In genomic region chr17:76550712-76551615, GRCh38 we compare ENCODE assay signal across 9 cellular contexts. TPM values are rescaled to one million over a fixed set of nuclear protein-coding genes. Genes with fewer than 3 reads are reported as not detected.
DNase-seq lines count a peak whose midpoint lies in the region; ATAC-seq and TF ChIP-seq lines count a peak whose summit lies in the region.
"Had no signal": no experiment of that assay in that cellular context is flagged by ENCODE, and none has a peak within 500 bp of the region (broad histone marks: within the 10 kb centered on the region; RNA-seq: fewer than 3 reads in every experiment).

No MANE protein-coding gene starts in this region.

- no peak for TF ChIP-seq CTCF in upper lobe of left lung (IDR thresholded peaks at IDR 0.05)

- peak overlapping the region; percentile 25 for H3K27ac Mint-ChIP-seq in activated naive CD8-positive, alpha-beta T cell
- no peak overlapping the region for H3K27ac Mint-ChIP-seq in activated naive CD8-positive, alpha-beta T cell treated with anti-CD3 and anti-CD28 coated beads for 36 hours
- peak overlapping the region; percentile 3 for H3K27ac Mint-ChIP-seq in activated CD8-positive, alpha-beta T cell treated with anti-CD3 and anti-CD28 coated beads, Interleukin-2, amount 10 ng/mL, durations not matched to agents 7 days and 5 days

- H3K27me3 Mint-ChIP-seq in activated naive CD8-positive, alpha-beta T cell = no peaks in the 10 kb centered on the region
- H3K27me3 Mint-ChIP-seq in activated naive CD8-positive, alpha-beta T cell treated with anti-CD3 and anti-CD28 coated beads for 36 hours = no peaks in the 10 kb centered on the region
- no peaks in the 10 kb centered on the region for H3K27me3 Mint-ChIP-seq in activated CD8-positive, alpha-beta T cell treated with anti-CD3 and anti-CD28 coated beads, Interleukin-2, amount 10 ng/mL, durations not matched to agents 7 days and 5 days (ENCODE audit: low read depth)

- no peak for DNase-seq in activated naive CD8-positive, alpha-beta T cell treated with anti-CD3 and anti-CD28 coated beads for 36 hours
- no peak for DNase-seq in activated CD8-positive, alpha-beta T cell treated with anti-CD3 and anti-CD28 coated beads, Interleukin-2, amount 10 ng/mL, durations not matched to agents 7 days and 5 days
- DNase-seq in left colon = no peak
- DNase-seq in upper lobe of left lung = peak in 1 of 2 donors; percentile 68
- DNase-seq in NCI-H345 treated with DMSO at 0.1 percent for 48 hours (lab: John Stamatoyannopoulos, UW; ENCODE audit: unreplicated experiment) = no peak
- DNase-seq in 8988T = no peak
- DNase-seq in retina = no peak
- DNase-seq: substantia nigra had no signal

- no peaks in the 10 kb centered on the region for H3K9me3 ChIP-seq in upper lobe of left lung

- 30 to 43% methylated on average over 15 of the region's 15 CpGs for WGBS in upper lobe of left lung, 2 donors

- H3K27me3 ChIP-seq in upper lobe of left lung = no peaks in the 10 kb centered on the region

- no peak overlapping the region for H3K4me3 Mint-ChIP-seq in activated naive CD8-positive, alpha-beta T cell
- H3K4me3 Mint-ChIP-seq in activated naive CD8-positive, alpha-beta T cell treated with anti-CD3 and anti-CD28 coated beads for 36 hours = no peak overlapping the region
- no peak overlapping the region for H3K4me3 Mint-ChIP-seq in activated CD8-positive, alpha-beta T cell treated with anti-CD3 and anti-CD28 coated beads, Interleukin-2, amount 10 ng/mL, durations not matched to agents 7 days and 5 days

- no peak for ATAC-seq in activated CD8-positive, alpha-beta T cell treated with anti-CD3 and anti-CD28 coated beads, Interleukin-2, amount 10 ng/mL, durations not matched to agents 7 days and 5 days
- ATAC-seq in left colon (peak; percentile 29), upper lobe of left lung (ENCODE audit: low FRiP score in 2 of 2) (peak; percentile 53 to 66)

- peaks cover 18 to 46% (median 35%) of the 10 kb centered on the region in 4 donors for H3K4me1 ChIP-seq in upper lobe of left lung

- CTCF ChIA-PET in activated CD8-positive, alpha-beta T cell treated with anti-CD3 and anti-CD28 coated beads, Interleukin-2, amount 10 ng/mL, durations not matched to agents 7 days and 5 days (lab: Charles Lee) = interaction anchor here (1.1 to 2.1 kb wide), 4 partner anchors 9 to 28 kb away, joined by 3 to 17 read pairs (median 6); partner anchors contain the start of gene PRCD

- peak in 1 of 4 donors; percentile 35 for TF ChIP-seq POLR2A in upper lobe of left lung (IDR thresholded peaks at IDR 0.05)

- intact Hi-C loops in left colon (cut with DNase I, micrococcal nuclease) = no loop called here

- POLR2A ChIA-PET in activated CD8-positive, alpha-beta T cell treated with anti-CD3 and anti-CD28 coated beads, Interleukin-2, amount 10 ng/mL, durations not matched to agents 7 days and 5 days (lab: Charles Lee) = interaction anchor here (0.6 kb wide), 1 partner anchor 125 kb away, joined by 3 read pairs; no protein-coding TSS in a partner anchor

- H3K4me3 ChIP-seq in upper lobe of left lung = peak overlapping the region in 2 of 4 donors; percentile 1 to 17

- TF ChIP-seq EP300 in upper lobe of left lung (IDR thresholded peaks at IDR 0.05) = peak in 2 of 4 donors; percentile 3 to 48

- H3K36me3 Mint-ChIP-seq in activated naive CD8-positive, alpha-beta T cell = no peaks in the 10 kb centered on the region
- H3K36me3 Mint-ChIP-seq in activated naive CD8-positive, alpha-beta T cell treated with anti-CD3 and anti-CD28 coated beads for 36 hours = no peaks in the 10 kb centered on the region
- H3K36me3 Mint-ChIP-seq in activated CD8-positive, alpha-beta T cell treated with anti-CD3 and anti-CD28 coated beads, Interleukin-2, amount 10 ng/mL, durations not matched to agents 7 days and 5 days (ENCODE audit: low read depth) = no peaks in the 10 kb centered on the region

- peak overlapping the region; percentile 43 to 79 (median 72) for H3K27ac ChIP-seq in upper lobe of left lung

- no peaks in the 10 kb centered on the region for H3K36me3 ChIP-seq in upper lobe of left lung

- peaks cover 12% of the 10 kb centered on the region for H3K4me1 Mint-ChIP-seq in activated naive CD8-positive, alpha-beta T cell (ENCODE audit: low read depth)
- H3K4me1 Mint-ChIP-seq in activated naive CD8-positive, alpha-beta T cell treated with anti-CD3 and anti-CD28 coated beads for 36 hours = peaks cover 8% of the 10 kb centered on the region
- peaks cover 15% of the 10 kb centered on the region for H3K4me1 Mint-ChIP-seq in activated CD8-positive, alpha-beta T cell treated with anti-CD3 and anti-CD28 coated beads, Interleukin-2, amount 10 ng/mL, durations not matched to agents 7 days and 5 days (ENCODE audit: low read depth)

- H3K9me3 Mint-ChIP-seq in activated naive CD8-positive, alpha-beta T cell (ENCODE audit: low read depth) = no peaks in the 10 kb centered on the region
- no peaks in the 10 kb centered on the region for H3K9me3 Mint-ChIP-seq in activated naive CD8-positive, alpha-beta T cell treated with anti-CD3 and anti-CD28 coated beads for 36 hours
- no peaks in the 10 kb centered on the region for H3K9me3 Mint-ChIP-seq in activated CD8-positive, alpha-beta T cell treated with anti-CD3 and anti-CD28 coated beads, Interleukin-2, amount 10 ng/mL, durations not matched to agents 7 days and 5 days (ENCODE audit: insufficient read depth)

RNA-seq across cellular contexts. Expression of gene PRCD, which starts 11.1 kb away (rescaled TPM):
- under 1 TPM; 0.36 to 0.66 TPM for total RNA-seq in activated naive CD8-positive, alpha-beta T cell treated with anti-CD3 and anti-CD28 coated beads for 36 hours
- total RNA-seq in activated CD8-positive, alpha-beta T cell treated with anti-CD3 and anti-CD28 coated beads, Interleukin-2, amount 10 ng/mL, durations not matched to agents 7 days and 5 days = not detected
- total RNA-seq in left colon (1 to 10 TPM in 1 of 2 donors, under 1 TPM in 1; 0.92 to 2.3 TPM), upper lobe of left lung (10 to 100 TPM in 1 of 6 donors, 1 to 10 TPM in 4, not detected in 1; 3.0 to 13.9 (median 7.2) TPM)

RNA-seq across cellular contexts. Expression of gene CYGB, which starts 13.5 kb away (rescaled TPM):
- under 1 TPM; 0.33 to 0.62 TPM for total RNA-seq in activated naive CD8-positive, alpha-beta T cell treated with anti-CD3 and anti-CD28 coated beads for 36 hours
- under 1 TPM in 1 of 2 experiments, not detected in 1; 0.40 TPM for total RNA-seq in activated CD8-positive, alpha-beta T cell treated with anti-CD3 and anti-CD28 coated beads, Interleukin-2, amount 10 ng/mL, durations not matched to agents 7 days and 5 days
- total RNA-seq in left colon (10 to 100 TPM in 1 of 2 donors, 1 to 10 TPM in 1; 9.0 to 12.2 TPM), upper lobe of left lung (10 to 100 TPM in 5 of 6 donors, 1 to 10 TPM in 1; 6.4 to 33.9 (median 16.6) TPM)

RNA-seq across cellular contexts. Expression of gene ST6GALNAC2, which starts 34.7 kb away (rescaled TPM):
- total RNA-seq in activated naive CD8-positive, alpha-beta T cell treated with anti-CD3 and anti-CD28 coated beads for 36 hours = not detected
- not detected for total RNA-seq in activated CD8-positive, alpha-beta T cell treated with anti-CD3 and anti-CD28 coated beads, Interleukin-2, amount 10 ng/mL, durations not matched to agents 7 days and 5 days
- total RNA-seq in left colon (1 to 10 TPM; 3.9 to 4.5 TPM), upper lobe of left lung (10 to 100 TPM; 24.4 to 63.5 (median 39.8) TPM)

RNA-seq across cellular contexts. Expression of gene RHBDF2, which starts 49.7 kb away (rescaled TPM):
- 10 to 100 TPM; 20.7 to 22.2 TPM for total RNA-seq in activated naive CD8-positive, alpha-beta T cell treated with anti-CD3 and anti-CD28 coated beads for 36 hours
- 10 to 100 TPM; 51.4 to 52.1 TPM for total RNA-seq in activated CD8-positive, alpha-beta T cell treated with anti-CD3 and anti-CD28 coated beads, Interleukin-2, amount 10 ng/mL, durations not matched to agents 7 days and 5 days
- 10 to 100 TPM; 11.6 to 12.8 TPM for total RNA-seq in left colon
- 100 to 1,000 TPM in 2 of 6 donors, 10 to 100 TPM in 4; 34.3 to 137 (median 47.6) TPM for total RNA-seq in upper lobe of left lung

Comparison
In these comparisons a context has a peak if more than half of its experiments do, and no peak if none do; other contexts are left out.
1. RNA of gene CYGB, which starts 13.5 kb away (total RNA-seq): 6.4 to 33.9 TPM in upper lobe of left lung and 9.0 to 12.2 TPM in left colon; 0.33 to 0.62 TPM in activated naive CD8-positive, alpha-beta T cell treated with anti-CD3 and anti-CD28 coated beads for 36 hours and 0.40 TPM in activated CD8-positive, alpha-beta T cell treated with anti-CD3 and anti-CD28 coated beads, Interleukin-2, amount 10 ng/mL, durations not matched to agents 7 days and 5 days; every median in the first group is over 4 times any median in the second.
2. RNA of gene ST6GALNAC2, which starts 34.7 kb away (total RNA-seq): 24.4 to 63.5 TPM in upper lobe of left lung; 3.9 to 4.5 TPM in left colon, not detected in activated CD8-positive, alpha-beta T cell treated with anti-CD3 and anti-CD28 coated beads, Interleukin-2, amount 10 ng/mL, durations not matched to agents 7 days and 5 days and not detected in activated naive CD8-positive, alpha-beta T cell treated with anti-CD3 and anti-CD28 coated beads for 36 hours; every median in the first group is over 4 times any median in the second.